ENCODE assay signal across 12 cellular contexts in the genomic region with DNA sequence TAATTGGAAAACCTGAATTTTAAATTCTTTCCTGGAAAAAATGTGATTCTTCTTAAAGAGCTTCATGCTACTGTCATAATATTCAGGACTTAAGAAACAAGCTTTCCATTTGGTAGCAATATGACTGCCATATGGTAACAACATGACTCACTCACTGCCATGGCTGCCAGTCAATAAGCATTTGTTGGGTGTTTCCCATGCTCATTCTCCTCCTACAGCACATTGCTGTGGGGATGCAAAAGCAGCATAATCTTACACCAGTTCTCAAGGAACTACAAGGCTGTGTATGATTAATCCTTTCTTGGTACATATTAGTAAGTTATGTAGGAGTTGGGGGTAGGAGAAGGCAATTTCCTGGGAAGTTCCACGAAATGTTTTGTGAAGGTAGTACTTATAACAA.
DNase-seq lines count a peak whose midpoint lies in the region; ATAC-seq and TF ChIP-seq lines count a peak whose summit lies in the region.
"Had no signal": no experiment of that assay in that cellular context is flagged by ENCODE, and none has a peak within 500 bp of the region (broad histone marks: within the 10 kb centered on the region; RNA-seq: fewer than 3 reads in every experiment).

No MANE protein-coding gene starts in this region.

- no peaks in the 10 kb centered on the region for H3K27me3 ChIP-seq in aorta (ENCODE audit: control insufficient read depth in 1 of 2, insufficient read depth in 2 of 2, low read length in 1 of 2)

- 95 to 96% methylated on average over 1 of the region's 1 CpG for WGBS in aorta, 2 donors

- H3K4me3 ChIP-seq in fibroblast of pulmonary artery (replicated peaks; ENCODE audit: low read depth, low read length) (no peak overlapping the region), aorta (ENCODE audit: low read length in 2 of 2) (no peak overlapping the region)
- H3K4me3 ChIP-seq: thoracic aorta had no signal

- TF ChIP-seq CTCF in fibroblast of pulmonary artery (IDR thresholded peaks at IDR 0.05; ENCODE audit: low read length, missing control alignments): no peak

- H3K4me1 ChIP-seq in aorta (ENCODE audit: control insufficient read depth in 1 of 2, insufficient read depth in 2 of 2, low read length in 2 of 2): no peaks in the 10 kb centered on the region

- intact Hi-C loops in aorta (cut with DNase I): no loop called here

- H3K9me3 ChIP-seq in aorta (ENCODE audit: control insufficient read depth, low read length): no peaks in the 10 kb centered on the region
- H3K9me3 ChIP-seq: thoracic aorta had no signal

- ATAC-seq in aorta (ENCODE audit: low FRiP score) (no peak), GM21528 (IDR thresholded peaks at IDR 0.05; ENCODE audit: low FRiP score, unreplicated experiment) (no peak)
- ATAC-seq: left cardiac atrium had no signal

- H3K36me3 ChIP-seq in aorta (ENCODE audit: control insufficient read depth in 1 of 2, insufficient read depth in 2 of 2, low read length in 1 of 2): peaks cover 0 to 3% of the 10 kb centered on the region in 2 donors
- H3K36me3 ChIP-seq: thoracic aorta had no signal

- H3K27ac ChIP-seq in aorta (ENCODE audit: low read depth in 1 of 2, low read length in 2 of 2): no peak overlapping the region
- H3K27ac ChIP-seq: thoracic aorta had no signal

- DNase-seq in Daoy (ENCODE audit: low read depth) (peak; percentile 73), H4 (ENCODE audit: low spot score) (peak; percentile 9), NCI-H2171 treated with DMSO at 0.1 percent for 48 hours (lab: John Stamatoyannopoulos, UW) (peak; percentile 90), fibroblast of pulmonary artery (ENCODE audit: low read depth) (peak; percentile 70), aorta (no peak), NCI-H2227 (lab: John Stamatoyannopoulos, UW; ENCODE audit: unreplicated experiment) (no peak)
- DNase-seq in activated CD4-positive, alpha-beta T cell treated with anti-CD3 and anti-CD28 coated beads, Interleukin-2, amount 50 U/mL, for 48 hours: no peak
- DNase-seq: dermis blood vessel endothelial cell, left cardiac atrium, NCI-H510A treated with DMSO at 0.1 percent for 48 hours had no signal

Comparison
In these comparisons a context has a peak if more than half of its experiments do, and no peak if none do; other contexts are left out.
1. DNase-seq: peak in Daoy (single experiment), H4 (single experiment), NCI-H2171 treated with DMSO at 0.1 percent for 48 hours (single experiment) and fibroblast of pulmonary artery (single experiment); none in aorta (0 of 2), NCI-H2227 (single experiment) and activated CD4-positive, alpha-beta T cell treated with anti-CD3 and anti-CD28 coated beads, Interleukin-2, amount 50 U/mL, for 48 hours (0 of 2).